10 cellular contexts compared by ENCODE assay signal in genomic region chr12:571795-572531, GRCh38.
DNase-seq lines count a peak whose midpoint lies in the region; FAIRE-seq and TF ChIP-seq lines count a peak whose summit lies in the region.
"Had no signal": no experiment of that assay in that cellular context is flagged by ENCODE, and none has a peak within 500 bp of the region (broad histone marks: within the 10 kb centered on the region; RNA-seq: fewer than 3 reads in every experiment).

No MANE protein-coding gene starts in this region.

- H3K9me3 ChIP-seq in adipocyte (ENCODE audit: control insufficient read depth, low read length) (no peaks in the 10 kb centered on the region), kidney (ENCODE audit: control insufficient read depth in 1 of 2, low read length in 2 of 2) (no peaks in the 10 kb centered on the region), suprapubic skin (no peaks in the 10 kb centered on the region)

- no peak for TF ChIP-seq CTCF in kidney (IDR thresholded peaks at IDR 0.05; ENCODE audit: borderline replicate concordance, extremely low read depth, insufficient read depth)
- no peak for TF ChIP-seq CTCF in suprapubic skin (IDR thresholded peaks at IDR 0.05)

- H3K27me3 ChIP-seq in adipocyte (replicated peaks; ENCODE audit: control insufficient read depth, insufficient read depth, low read length) (no peaks in the 10 kb centered on the region), suprapubic skin (no peaks in the 10 kb centered on the region)

- H3K36me3 ChIP-seq in adipocyte (ENCODE audit: control insufficient read depth, insufficient read depth, low read length, severe bottlenecking) (no peaks in the 10 kb centered on the region), kidney (ENCODE audit: control insufficient read depth in 1 of 2, insufficient read depth in 2 of 2, low read length in 2 of 2) (no peaks in the 10 kb centered on the region), suprapubic skin (no peaks in the 10 kb centered on the region)

- peaks cover 4% of the 10 kb centered on the region for H3K36me3 Mint-ChIP-seq in T-helper 1 cell treated with Interleukin-12 subunit alpha and Interleukin-12 subunit beta and Interleukin-4 antibody, amounts not matched to agents 30 μg/mL and 1 μg/mL, for 36 hours (ENCODE audit: low read depth)

- no peak for DNase-seq in T-helper 1 cell
- no peak for DNase-seq in adipocyte (ENCODE audit: low read depth)
- no peak for DNase-seq in kidney
- peak in 1 of 2 donors; percentile 78 for DNase-seq in suprapubic skin (ENCODE audit: low spot score in 2 of 2)
- no peak for DNase-seq in occipital lobe (lab: John Stamatoyannopoulos, UW)
- DNase-seq in medulla oblongata (ENCODE audit: extremely low spot score) = no peak
- no peak for DNase-seq in anterior cingulate cortex (lab: John Stamatoyannopoulos, UW)
- DNase-seq: activated CD4-positive, alpha-beta T cell treated with anti-CD3 and anti-CD28 coated beads for 48 hours; NCI-H2107 had no signal

- peaks cover 31% of the 10 kb centered on the region for H3K4me1 Mint-ChIP-seq in T-helper 1 cell treated with Interleukin-12 subunit alpha and Interleukin-12 subunit beta and Interleukin-4 antibody, amounts not matched to agents 30 μg/mL and 1 μg/mL, for 36 hours (ENCODE audit: low read depth)

- H3K27ac Mint-ChIP-seq in T-helper 1 cell treated with Interleukin-12 subunit alpha and Interleukin-12 subunit beta and Interleukin-4 antibody, amounts not matched to agents 30 μg/mL and 1 μg/mL, for 36 hours = peak overlapping the region; percentile 57

- 63% methylated on average over 15 of the region's 19 CpGs for WGBS in suprapubic skin

- intact Hi-C loops in kidney (cut with DNase I) = loop anchor here (10.0 kb wide), 1 partner anchor 243 kb away; no protein-coding TSS in a partner anchor

- H3K27ac ChIP-seq in kidney (ENCODE audit: low read depth in 2 of 2, low read length in 2 of 2) (peak overlapping the region; percentile 51 to 57), suprapubic skin (peak overlapping the region; percentile 96)

- H3K4me1 ChIP-seq in adipocyte (ENCODE audit: control insufficient read depth, insufficient read depth, low read length) = peaks cover 45% of the 10 kb centered on the region
- H3K4me1 ChIP-seq in kidney (ENCODE audit: control insufficient read depth in 1 of 2, insufficient read depth in 1 of 2, low read depth in 1 of 2, low read length in 2 of 2) = peaks cover 0 to 12% of the 10 kb centered on the region in 2 donors
- H3K4me1 ChIP-seq in suprapubic skin = peaks cover 67% of the 10 kb centered on the region

- H3K9me3 Mint-ChIP-seq in T-helper 1 cell treated with Interleukin-12 subunit alpha and Interleukin-12 subunit beta and Interleukin-4 antibody, amounts not matched to agents 30 μg/mL and 1 μg/mL, for 36 hours = no peaks in the 10 kb centered on the region

- no peak for FAIRE-seq in kidney (lab: Jason Lieb, UNC)

- no peaks in the 10 kb centered on the region for H3K27me3 Mint-ChIP-seq in T-helper 1 cell treated with Interleukin-12 subunit alpha and Interleukin-12 subunit beta and Interleukin-4 antibody, amounts not matched to agents 30 μg/mL and 1 μg/mL, for 36 hours (ENCODE audit: low read depth)

- no peak for TF ChIP-seq EP300 in suprapubic skin (IDR thresholded peaks at IDR 0.05)

- H3K4me3 Mint-ChIP-seq in T-helper 1 cell treated with Interleukin-12 subunit alpha and Interleukin-12 subunit beta and Interleukin-4 antibody, amounts not matched to agents 30 μg/mL and 1 μg/mL, for 36 hours = no peak overlapping the region

- H3K9ac ChIP-seq in adipocyte (ENCODE audit: low read length) (peak overlapping the region; percentile 88), kidney (ENCODE audit: low read length in 2 of 2) (peak overlapping the region in 1 of 2 donors; percentile 46)

- H3K4me3 ChIP-seq in adipocyte (ENCODE audit: low read length) (peak overlapping the region; percentile 87), kidney (ENCODE audit: low read length in 2 of 2) (no peak overlapping the region), suprapubic skin (no peak overlapping the region)

- TF ChIP-seq POLR2A in suprapubic skin (IDR thresholded peaks at IDR 0.05) = no peak
